17 cellular contexts compared by ENCODE assay signal in the genomic region with DNA sequence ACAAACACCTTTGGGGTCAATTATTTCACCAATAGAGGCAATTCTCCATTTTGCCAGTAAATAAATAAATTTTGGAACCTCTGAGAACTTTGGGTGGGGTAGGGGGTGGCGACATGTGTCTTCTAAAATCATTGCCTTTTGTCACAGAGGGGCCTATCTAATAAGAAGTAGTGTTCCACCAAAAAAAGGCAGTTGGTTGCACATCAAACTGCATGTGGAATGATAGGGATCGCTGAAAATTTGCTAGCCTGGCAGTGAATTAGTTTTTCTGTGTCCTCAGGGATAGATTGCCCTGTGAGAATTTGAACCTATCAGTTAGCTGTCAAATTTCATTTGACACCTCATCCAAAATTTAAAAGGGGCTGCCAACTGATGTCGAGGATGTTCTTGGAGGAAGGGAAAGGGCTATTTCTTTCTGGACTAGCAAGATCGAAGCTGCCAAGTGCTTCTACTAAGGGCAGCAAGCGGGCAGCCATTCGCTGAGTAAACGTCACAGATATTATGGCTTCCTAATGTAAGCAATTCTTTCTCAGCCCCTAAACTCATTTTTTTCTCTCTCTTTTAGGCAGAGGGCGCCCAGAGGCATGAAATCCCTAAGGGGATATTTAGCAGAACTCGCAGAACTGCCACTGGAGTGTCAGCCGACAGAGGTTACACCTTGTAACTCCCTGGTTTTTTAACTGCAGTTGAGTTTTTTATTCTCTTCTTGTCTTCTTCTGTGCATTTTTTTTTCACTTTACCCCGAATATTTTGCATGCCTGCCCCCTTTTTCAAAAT.
"Had no signal": no experiment of that assay in that cellular context is flagged by ENCODE, and none has a peak within 500 bp of the region (broad histone marks: within the 10 kb centered on the region; RNA-seq: fewer than 3 reads in every experiment).

No MANE protein-coding gene starts in this region.

- DNase-seq: activated CD4-positive, alpha-beta T cell treated with anti-CD3 and anti-CD28 coated beads, Interleukin-2, amount 10 ng/mL, durations not matched to agents 7 days and 5 days; activated CD8-positive, alpha-beta T cell treated with anti-CD3 and anti-CD28 coated beads, Interleukin-2, amount 10 ng/mL, durations not matched to agents 7 days and 5 days; activated naive CD4-positive, alpha-beta T cell treated with Interleukin-2 at 50 U/mL for 16 hours; activated naive CD8-positive, alpha-beta T cell treated with anti-CD3 and anti-CD28 coated beads, Interleukin-2, amount 10 ng/mL, durations not matched to agents 7 days and 5 days; activated T-cell treated with anti-CD3 and anti-CD28 coated beads, Interleukin-2, amount 50 U/mL, for 24 hours; body of pancreas; dermis blood vessel endothelial cell; effector memory CD4-positive, alpha-beta T cell; esophagus squamous epithelium; left colon; midbrain; occipital lobe; posterior cingulate gyrus; spleen; stimulated activated naive B cell treated with anti-CD40 and anti-IgM and Interleukin-4, amounts not matched to agents 10 μg/mL and 1 μg/mL and 100 μg/mL, for 72 hours; T-helper 9 cell; upper lobe of left lung had no signal
